ENCODE assay signal across 8 cellular contexts in genomic region chr17:79844869-79845600, GRCh38. TPM values are rescaled to one million over a fixed set of nuclear protein-coding genes. Genes with fewer than 3 reads are reported as not detected.
DNase-seq lines count a peak whose midpoint lies in the region; ATAC-seq lines count a peak whose summit lies in the region.

No MANE protein-coding gene starts in this region.

- H3K27ac ChIP-seq in right cardiac atrium (ENCODE audit: low read length): peak overlapping the region; percentile 7

- H3K4me1 Mint-ChIP-seq in activated naive CD8-positive, alpha-beta T cell treated with anti-CD3 and anti-CD28 coated beads for 36 hours: peaks cover 11% of the 10 kb centered on the region

- WGBS in right cardiac atrium: 3% methylated on average over 38 of the region's 38 CpGs

- H3K27me3 Mint-ChIP-seq in activated naive CD8-positive, alpha-beta T cell treated with anti-CD3 and anti-CD28 coated beads for 36 hours: peaks cover 64% of the 10 kb centered on the region

- H3K36me3 Mint-ChIP-seq in activated naive CD8-positive, alpha-beta T cell treated with anti-CD3 and anti-CD28 coated beads for 36 hours: no peaks in the 10 kb centered on the region

- in situ Hi-C loops in G401 (cut with HindIII; ENCODE audit: low sequenced_read_pairs): no loop called here

- intact Hi-C loops in right cardiac atrium (cut with DNase I): loop anchor here in 2 of 4 donors (5.0 kb wide), 2 partner anchors 38 to 147 kb away; no protein-coding TSS in a partner anchor

- H3K9me3 ChIP-seq in NT2/D1 (ENCODE audit: insufficient read depth, low read length): peaks cover 6% of the 10 kb centered on the region; the same call in 1 of the 2 replicates
- H3K9me3 ChIP-seq in right cardiac atrium (ENCODE audit: control insufficient read depth, low read length): no peaks in the 10 kb centered on the region

- H3K9me3 Mint-ChIP-seq in activated naive CD8-positive, alpha-beta T cell treated with anti-CD3 and anti-CD28 coated beads for 36 hours: no peaks in the 10 kb centered on the region

- peak overlapping the region; percentile 44 for H3K9ac ChIP-seq in NT2/D1 (ENCODE audit: insufficient read length, low read depth)

- no peak overlapping the region for H3K4me3 Mint-ChIP-seq in activated naive CD8-positive, alpha-beta T cell treated with anti-CD3 and anti-CD28 coated beads for 36 hours

- H3K4me3 ChIP-seq in NT2/D1 (ENCODE audit: insufficient read length, low read depth) (peak overlapping the region; percentile 62), right cardiac atrium (ENCODE audit: low read length) (peak overlapping the region; percentile 69), skeletal muscle cell (ENCODE audit: low read depth, low read length) (peak overlapping the region; percentile 18)

- H3K36me3 ChIP-seq in NT2/D1 (ENCODE audit: insufficient read depth, insufficient read length, low read length): no peaks in the 10 kb centered on the region

- H3K27me3 ChIP-seq in NT2/D1 (ENCODE audit: insufficient read depth, insufficient read length) (peaks cover 84% of the 10 kb centered on the region), right cardiac atrium (ENCODE audit: control insufficient read depth, insufficient read depth) (no peaks in the 10 kb centered on the region)

- H3K4me1 ChIP-seq in NT2/D1 (ENCODE audit: insufficient read depth, insufficient read length): peaks cover 20% of the 10 kb centered on the region
- peaks cover 2% of the 10 kb centered on the region for H3K4me1 ChIP-seq in right cardiac atrium (ENCODE audit: control insufficient read depth, insufficient read depth, low read length)

- ATAC-seq in right cardiac atrium: peak; percentile 61 to 65

- no peak overlapping the region for H3K27ac Mint-ChIP-seq in activated naive CD8-positive, alpha-beta T cell treated with anti-CD3 and anti-CD28 coated beads for 36 hours

- DNase-seq in activated gamma-delta T cell treated with Interleukin-2 at 50 U/mL for 16 hours (peak; percentile 41), activated gamma-delta T cell (lab: John Stamatoyannopoulos, UW) (no peak), NT2/D1 (ENCODE audit: low read depth, low spot score) (no peak), right cardiac atrium (peak; percentile 60 to 87 (median 85)), skeletal muscle cell (ENCODE audit: low read depth) (no peak), kidney glomerular epithelial cell (lab: John Stamatoyannopoulos, UW) (no peak), G401 (ENCODE audit: low spot score) (no peak)
- DNase-seq in activated naive CD8-positive, alpha-beta T cell treated with anti-CD3 and anti-CD28 coated beads for 36 hours: peak; percentile 67

RNA-seq across cellular contexts. Expression of gene CBX4, which starts 5.8 kb away (rescaled TPM):
- 10 to 100 TPM; 18.2 to 18.6 TPM for total RNA-seq in activated naive CD8-positive, alpha-beta T cell treated with anti-CD3 and anti-CD28 coated beads for 36 hours
- 10 to 100 TPM; 26.9 to 32.6 (median 30.3) TPM for total RNA-seq in right cardiac atrium
- 19.8 TPM for polyA plus RNA-seq in right cardiac atrium
- total RNA-seq in G401 (2014; rRNA removed; shearing (Covaris generic)): 13.5 and 20.9 TPM in 2 replicates

RNA-seq across cellular contexts. Expression of gene CBX8, which starts 48.2 kb away (rescaled TPM):
- total RNA-seq in activated naive CD8-positive, alpha-beta T cell treated with anti-CD3 and anti-CD28 coated beads for 36 hours: 1 to 10 TPM; 3.5 to 4.1 TPM
- total RNA-seq in right cardiac atrium: 1 to 10 TPM; 2.4 to 7.3 (median 5.5) TPM
- 3.8 TPM for polyA plus RNA-seq in right cardiac atrium
- 15.8 and 18.8 TPM in 2 replicates for total RNA-seq in G401 (2014; rRNA removed; shearing (Covaris generic))

Comparison
In these comparisons a context has a peak if more than half of its experiments do, and no peak if none do; other contexts are left out.
1. DNase-seq: peak in activated gamma-delta T cell treated with Interleukin-2 at 50 U/mL for 16 hours (single experiment), activated naive CD8-positive, alpha-beta T cell treated with anti-CD3 and anti-CD28 coated beads for 36 hours (single experiment) and right cardiac atrium (3 of 3); none in activated gamma-delta T cell (single experiment), NT2/D1 (single experiment), skeletal muscle cell (single experiment), kidney glomerular epithelial cell (single experiment) and G401 (single experiment).
2. H3K4me3 ChIP-seq: peak in every context shown above with its lines; median percentile 69 in right cardiac atrium; 62 in NT2/D1; 18 in skeletal muscle cell.